9 cellular contexts compared by ENCODE assay signal in genomic region chr6:108781419-108782110, GRCh38.
DNase-seq lines count a peak whose midpoint lies in the region; ATAC-seq and TF ChIP-seq lines count a peak whose summit lies in the region.
"Had no signal": no experiment of that assay in that cellular context is flagged by ENCODE, and none has a peak within 500 bp of the region (broad histone marks: within the 10 kb centered on the region; RNA-seq: fewer than 3 reads in every experiment).

No MANE protein-coding gene starts in this region.

- peak; percentile 13 for DNase-seq in RWPE1 (ENCODE audit: low spot score)
- peak; percentile 77 for DNase-seq in endodermal cell
- peak; percentile 34 for DNase-seq in nephron progenitor cell
- no peak for DNase-seq in NCI-H1105 treated with DMSO at 0.1 percent for 48 hours (lab: John Stamatoyannopoulos, UW)
- DNase-seq in globus pallidus (ENCODE audit: low spot score): no peak

- peak overlapping the region; percentile 18 to 80 (median 57); a peak in 19 of 22 replicates for H3K4me2 ChIP-seq in BLaER1 treated with 17β-estradiol and CSF1 and Interleukin-3, amounts not matched to agents 10 nM and 100 nM

- H3K36me3 ChIP-seq in BLaER1 treated with 17β-estradiol and CSF1 and Interleukin-3, amounts not matched to agents 10 nM and 100 nM: no peaks in the 10 kb centered on the region
- H3K36me3 ChIP-seq in endodermal cell (ENCODE audit: control insufficient read depth, insufficient read depth, low read length): no peaks in the 10 kb centered on the region

- POLR2A ChIA-PET in RWPE1 (lab: Yijun Ruan, JAX; ENCODE audit: low non-redundant PET): no interaction called here

- H3K27ac Mint-ChIP-seq in endodermal cell (no peak overlapping the region), nephron progenitor cell (no peak overlapping the region)
- H3K27ac Mint-ChIP-seq: activated naive CD4-positive, alpha-beta T cell treated with anti-CD3 and anti-CD28 coated beads, Interleukin-2, amount 50 U/mL, for 72 hours had no signal

- no peaks in the 10 kb centered on the region for H4K20me1 ChIP-seq in BLaER1 treated with 17β-estradiol and CSF1 and Interleukin-3, amounts not matched to agents 10 nM and 100 nM

- H3K27me3 Mint-ChIP-seq in endodermal cell (ENCODE audit: insufficient read depth) (peaks cover 33% of the 10 kb centered on the region), nephron progenitor cell (ENCODE audit: low read depth, poor library complexity) (peaks cover 63% of the 10 kb centered on the region)

- no peak overlapping the region for H3K27ac ChIP-seq in BLaER1 treated with 17β-estradiol and CSF1 and Interleukin-3, amounts not matched to agents 10 nM and 100 nM
- peak overlapping the region; percentile 68 for H3K27ac ChIP-seq in RWPE1
- H3K27ac ChIP-seq in endodermal cell (ENCODE audit: low read depth, low read length): no peak overlapping the region

- no peaks in the 10 kb centered on the region for H3K36me3 Mint-ChIP-seq in endodermal cell (ENCODE audit: low read depth)
- H3K36me3 Mint-ChIP-seq in nephron progenitor cell (ENCODE audit: low read depth): no peaks in the 10 kb centered on the region
- H3K36me3 Mint-ChIP-seq: activated naive CD4-positive, alpha-beta T cell treated with anti-CD3 and anti-CD28 coated beads, Interleukin-2, amount 50 U/mL, for 72 hours had no signal

- CTCF ChIA-PET in RWPE1 (lab: Yijun Ruan, JAX): interaction anchor here (0.6 to 0.7 kb wide), 3 partner anchors 231 to 1104 kb away, joined by 3 read pairs; no protein-coding TSS in a partner anchor

- no peaks in the 10 kb centered on the region; a peak in 1 of 22 replicates for H3K9me3 ChIP-seq in BLaER1 treated with 17β-estradiol and CSF1 and Interleukin-3, amounts not matched to agents 10 nM and 100 nM (replicated peaks in 1 of 11)
- no peaks in the 10 kb centered on the region for H3K9me3 ChIP-seq in endodermal cell (ENCODE audit: control insufficient read depth, low read length)

- H3K4me1 Mint-ChIP-seq in endodermal cell: peaks cover 9% of the 10 kb centered on the region
- H3K4me1 Mint-ChIP-seq in nephron progenitor cell: peaks cover 34% of the 10 kb centered on the region

- H3K4me3 ChIP-seq in BLaER1 treated with 17β-estradiol and CSF1 and Interleukin-3, amounts not matched to agents 10 nM and 100 nM: peak overlapping the region in 2 of 10 experiments; percentile 19 to 33; a peak in 2 of 20 replicates
- peak overlapping the region; percentile 85 for H3K4me3 ChIP-seq in endodermal cell (ENCODE audit: low read length)

- no peak for TF ChIP-seq CTCF in RWPE1 (conservative IDR thresholded peaks at IDR 0.05; ENCODE audit: low read depth)
- no peak for TF ChIP-seq CTCF in endodermal cell (conservative IDR thresholded peaks at IDR 0.05)
- no peak for TF ChIP-seq CTCF in nephron progenitor cell (IDR thresholded peaks at IDR 0.05)

- H3K9ac ChIP-seq in BLaER1 treated with 17β-estradiol and CSF1 and Interleukin-3, amounts not matched to agents 10 nM and 100 nM: peak overlapping the region in 2 of 11 experiments; percentile 19 to 45; a peak in 2 of 22 replicates
- no peak overlapping the region for H3K9ac ChIP-seq in endodermal cell (ENCODE audit: extremely low read depth, low read length, poor library complexity, severe bottlenecking)

- H3K9me3 Mint-ChIP-seq in endodermal cell: no peaks in the 10 kb centered on the region
- no peaks in the 10 kb centered on the region for H3K9me3 Mint-ChIP-seq in nephron progenitor cell
- H3K9me3 Mint-ChIP-seq: activated naive CD4-positive, alpha-beta T cell treated with anti-CD3 and anti-CD28 coated beads, Interleukin-2, amount 50 U/mL, for 72 hours had no signal

- no peak for ATAC-seq in GM19455 (IDR thresholded peaks at IDR 0.05; ENCODE audit: unreplicated experiment)
- ATAC-seq in GM19328 (IDR thresholded peaks at IDR 0.05; ENCODE audit: unreplicated experiment): no peak

- no peaks in the 10 kb centered on the region for H3K27me3 ChIP-seq in BLaER1 treated with 17β-estradiol and CSF1 and Interleukin-3, amounts not matched to agents 10 nM and 100 nM
- peaks cover 26% of the 10 kb centered on the region for H3K27me3 ChIP-seq in endodermal cell (ENCODE audit: control insufficient read depth, insufficient read depth, low read length, poor library complexity, severe bottlenecking)

- peak overlapping the region; percentile 58 for H3K4me3 Mint-ChIP-seq in endodermal cell
- peak overlapping the region; percentile 87 for H3K4me3 Mint-ChIP-seq in nephron progenitor cell

- peaks cover 10 to 44% (median 21%) of the 10 kb centered on the region in 10 experiments for H3K4me1 ChIP-seq in BLaER1 treated with 17β-estradiol and CSF1 and Interleukin-3, amounts not matched to agents 10 nM and 100 nM
- H3K4me1 ChIP-seq in endodermal cell (ENCODE audit: control insufficient read depth, insufficient read depth, low read length): no peaks in the 10 kb centered on the region

- 10 to 17% methylated on average over 3 to 14 of the region's 14 CpGs for WGBS in endodermal cell (ENCODE audit: insufficient coverage in 1 of 2, insufficient read length in 1 of 2), 2 experiments

Comparison
In these comparisons a context has a peak if more than half of its experiments do, and no peak if none do; other contexts are left out.
1. DNase-seq: peak in RWPE1 (single experiment), endodermal cell (single experiment) and nephron progenitor cell (single experiment); none in NCI-H1105 treated with DMSO at 0.1 percent for 48 hours (single experiment) and globus pallidus (single experiment).